11 cellular contexts compared by ENCODE assay signal in genomic region chr3:195556390-195556789, GRCh38. TPM values are rescaled to one million over a fixed set of nuclear protein-coding genes. Genes with fewer than 3 reads are reported as not detected.
DNase-seq lines count a peak whose midpoint lies in the region; ATAC-seq, FAIRE-seq and TF ChIP-seq lines count a peak whose summit lies in the region.
"Had no signal": no experiment of that assay in that cellular context is flagged by ENCODE, and none has a peak within 500 bp of the region (broad histone marks: within the 10 kb centered on the region; RNA-seq: fewer than 3 reads in every experiment).

No MANE protein-coding gene starts in this region.

- SMC1A ChIA-PET in GM12878 (lab: Charles Lee; ENCODE audit: uncharacterized antibody, unreplicated experiment), result interaction anchor here (0.6 kb wide), 1 partner anchor 115 kb away, joined by 4 read pairs; no protein-coding TSS in a partner anchor

- 0 out of 2 replicates have a peak, but pooled peaks have one; percentile 20 for TF ChIP-seq RAD21 in GM12878 (IDR thresholded peaks at IDR 0.05; ENCODE audit: insufficient read depth, low read depth, low read length)

- no peak for TF ChIP-seq POLR2A in GM12878 (IDR thresholded peaks at IDR 0.05; ENCODE audit: low read depth, low read length)

- in situ Hi-C loops in GM12878 (cut with MboI), result no loop called here

- RAD21 ChIA-PET in GM12878 (lab: Charles Lee; ENCODE audit: unreplicated experiment), result interaction anchor here (1.0 to 1.1 kb wide), 2 partner anchors 13 to 285 kb away, joined by 3 read pairs; partner anchors contain the start of genes PPP1R2 and XXYLT1

- ATAC-seq in GM12878 (peak; percentile 49; the same call in 1 of the 3 replicates), HG03432 (IDR thresholded peaks at IDR 0.05; ENCODE audit: unreplicated experiment) (no peak), HG03439 (IDR thresholded peaks at IDR 0.05; ENCODE audit: unreplicated experiment) (no peak)

- H2AFZ ChIP-seq in Karpas-422 (ENCODE audit: low read length), result no peak overlapping the region
- H2AFZ ChIP-seq in GM12878 (ENCODE audit: control insufficient read depth, low read depth, low read length), result no peak overlapping the region
- no peak overlapping the region for H2AFZ ChIP-seq in osteoblast (ENCODE audit: low read length)
- H2AFZ ChIP-seq: parathyroid adenoma had no signal

- peak; percentile 31 to 43 (median 32); a peak in 4 of 6 replicates for TF ChIP-seq CTCF in GM12878 (IDR thresholded peaks at IDR 0.05 in 2 of 3, conservative IDR thresholded peaks at IDR 0.05 in 1 of 3; ENCODE audit: control insufficient read depth in 2 of 3, extremely low read depth in 1 of 3, insufficient read depth in 1 of 3, low read depth in 3 of 3, low read length in 3 of 3)
- peak; percentile 45 for TF ChIP-seq CTCF in osteoblast (IDR thresholded peaks at IDR 0.05; ENCODE audit: extremely low read depth, low read depth, low read length)

- no peak overlapping the region for H3K27ac ChIP-seq in Karpas-422 (ENCODE audit: low read length)
- no peak overlapping the region for H3K27ac ChIP-seq in GM12878 (ENCODE audit: control insufficient read depth, insufficient read depth)
- H3K27ac ChIP-seq in osteoblast (ENCODE audit: low read depth, low read length), result no peak overlapping the region
- H3K27ac ChIP-seq: parathyroid adenoma, thoracic aorta had no signal

- H4K20me1 ChIP-seq in Karpas-422 (ENCODE audit: insufficient read depth, low read depth, low read length), result no peaks in the 10 kb centered on the region
- no peaks in the 10 kb centered on the region for H4K20me1 ChIP-seq in GM12878 (ENCODE audit: control insufficient read depth, insufficient read depth)
- no peaks in the 10 kb centered on the region for H4K20me1 ChIP-seq in osteoblast (ENCODE audit: insufficient read depth, low read length)

- peaks cover 11% of the 10 kb centered on the region for H3K4me1 ChIP-seq in Karpas-422 (ENCODE audit: low read length)
- H3K4me1 ChIP-seq in GM12878 (ENCODE audit: control insufficient read depth, insufficient read depth, low read length), result no peaks in the 10 kb centered on the region
- H3K4me1 ChIP-seq in osteoblast (ENCODE audit: insufficient read depth, low read length), result no peaks in the 10 kb centered on the region
- H3K4me1 ChIP-seq: parathyroid adenoma had no signal

- no peaks in the 10 kb centered on the region for H3K79me2 ChIP-seq in Karpas-422 (ENCODE audit: low read length)
- H3K79me2 ChIP-seq in GM12878 (ENCODE audit: control insufficient read depth, insufficient read depth, low read length), result no peaks in the 10 kb centered on the region
- H3K79me2 ChIP-seq in osteoblast (ENCODE audit: insufficient read depth, low read length), result no peaks in the 10 kb centered on the region
- H3K79me2 ChIP-seq: parathyroid adenoma had no signal

- DNase-seq in NCI-H146 (lab: John Stamatoyannopoulos, UW), result peak; percentile 69
- no peak for DNase-seq in NCI-H146 treated with DMSO at 0.1 percent for 48 hours (lab: John Stamatoyannopoulos, UW; ENCODE audit: unreplicated experiment)
- DNase-seq in Karpas-422, result peak; percentile 79
- no peak for DNase-seq in GM12878 (ENCODE audit: low read depth, low spot score)
- no peak for DNase-seq in osteoblast (ENCODE audit: insufficient read length, low spot score, missing footprints)
- DNase-seq in NCI-H1436 (lab: John Stamatoyannopoulos, UW), result no peak
- DNase-seq: activated B cell treated with CpG ODN at 0.5 μM for 24 hours had no signal

- H3K9ac ChIP-seq in Karpas-422 (ENCODE audit: low read length) (no peak overlapping the region), GM12878 (ENCODE audit: control insufficient read depth, insufficient read depth, low read length) (no peak overlapping the region)
- H3K9ac ChIP-seq: parathyroid adenoma had no signal

- POLR2A ChIA-PET in GM12878 (lab: Charles Lee), result interaction anchor here (1.3 kb wide), 1 partner anchor 116 kb away, joined by 3 read pairs; no protein-coding TSS in a partner anchor

- no TSS peak for BruUV-seq in GM12878 (replicated peaks; lab: Mats Ljungman, UMichigan)

- intact Hi-C loops in GM12878 (cut with micrococcal nuclease; ENCODE audit: unreplicated experiment), result no loop called here

- no peaks in the 10 kb centered on the region for H3K9me3 ChIP-seq in Karpas-422 (ENCODE audit: low read length)
- no peaks in the 10 kb centered on the region for H3K9me3 ChIP-seq in GM12878 (replicated peaks; ENCODE audit: control insufficient read depth, insufficient read depth, low read length)
- H3K9me3 ChIP-seq in osteoblast (ENCODE audit: low read depth, low read length), result no peaks in the 10 kb centered on the region
- H3K9me3 ChIP-seq: thoracic aorta had no signal

- H3K36me3 ChIP-seq in Karpas-422 (ENCODE audit: insufficient read depth, low read length) (no peaks in the 10 kb centered on the region), GM12878 (ENCODE audit: control insufficient read depth in 2 of 2, insufficient read depth in 2 of 2, low read length in 1 of 2) (no peaks in the 10 kb centered on the region), osteoblast (ENCODE audit: insufficient read depth, low read length) (no peaks in the 10 kb centered on the region)
- H3K36me3 ChIP-seq: thoracic aorta had no signal

- CTCF ChIA-PET in GM12878 (lab: Yijun Ruan, JAX), result interaction anchor here (0.8 to 1.6 kb wide), 5 partner anchors 11 to 32 kb away, joined by 3 to 7 read pairs (median 3); partner anchors contain the start of gene PPP1R2

- WGBS in GM12878 (ENCODE audit: insufficient coverage, insufficient replicate concordance, low lambda C conversion rate, missing lambda C conversion rate), result 64% methylated on average over 10 of the region's 10 CpGs

- no peak overlapping the region for H3K4me2 ChIP-seq in Karpas-422 (ENCODE audit: low read depth, low read length, poor library complexity, severe bottlenecking)
- H3K4me2 ChIP-seq in GM12878 (ENCODE audit: control insufficient read depth, insufficient read depth), result no peak overlapping the region
- H3K4me2 ChIP-seq in osteoblast (ENCODE audit: insufficient read depth, low read length), result no peak overlapping the region

- H3K9me2 ChIP-seq in Karpas-422 (replicated peaks; ENCODE audit: insufficient read depth, low read length), result no peaks in the 10 kb centered on the region

- no peak for TF ChIP-seq EP300 in GM12878 (IDR thresholded peaks at IDR 0.05; ENCODE audit: borderline replicate concordance in 1 of 2, control insufficient read depth in 1 of 2, low read depth in 2 of 2, low read length in 2 of 2)

- H3K4me3 ChIP-seq in Karpas-422 (ENCODE audit: low read length) (no peak overlapping the region), GM12878 (no peak overlapping the region), osteoblast (ENCODE audit: insufficient read depth, low read length) (no peak overlapping the region)
- H3K4me3 ChIP-seq: thoracic aorta had no signal

- no peak for FAIRE-seq in GM12878 (lab: Jason Lieb, UNC)

- no peaks in the 10 kb centered on the region for H3K27me3 ChIP-seq in Karpas-422 (ENCODE audit: low read length)
- no peaks in the 10 kb centered on the region for H3K27me3 ChIP-seq in GM12878 (replicated peaks in 1 of 2; ENCODE audit: control insufficient read depth in 2 of 2, insufficient read depth in 2 of 2, low read length in 1 of 2)
- peaks cover 12% of the 10 kb centered on the region for H3K27me3 ChIP-seq in osteoblast (ENCODE audit: insufficient read depth, low read length)

RNA-seq across cellular contexts. Expression of gene PPP1R2, which starts 13.3 kb away (rescaled TPM):
- total RNA-seq in Karpas-422 (2014; rRNA removed; shearing (Covaris generic); ENCODE audit: low replicate concordance), result 236 and 248 TPM in 2 replicates
- 67.5 and 70.0 TPM in 2 replicates for total RNA-seq in GM12878 (2013; cell fraction: nucleolus; rRNA removed)
- total RNA-seq in GM12878 (2014; rRNA removed), result 97.5 and 116 TPM in 2 replicates
- total RNA-seq in GM12878 (2014; rRNA removed; fragmentation: Illumina TruSeq; extraction: Trizol), result 49.1 and 50.4 TPM in 2 replicates
- total RNA-seq in GM12878 (2021), result 44.7 and 45.1 TPM in 2 replicates
- 45.4 TPM for polyA plus RNA-seq in GM12878 (2011; ENCODE audit: low read depth)
- 60.3 and 67.0 TPM in 2 replicates for polyA plus RNA-seq in GM12878 (2011; rRNA removed)
- polyA plus RNA-seq in GM12878 (2011; cell fraction: cytosol; rRNA removed), result 22.5 and 61.3 TPM in 2 replicates
- polyA plus RNA-seq in GM12878 (2011; cell fraction: nucleus; rRNA removed), result 30.7 and 31.6 TPM in 2 replicates
- polyA plus RNA-seq in GM12878 (2012), result 27.1 and 43.5 TPM in 2 replicates
- 38.8 and 68.6 TPM in 2 replicates for polyA plus RNA-seq in GM12878 (2014; fragmentation: Illumina TruSeq; extraction: Trizol)
- polyA plus RNA-seq in GM12878 (2014; fragmentation: Nextera tagmentation; extraction: Ambion mirVana), result 10 to 100 TPM; 10.5 to 22.7 TPM
- polyA plus RNA-seq in GM12878 (2014; rRNA removed), result 26.6 and 42.3 TPM in 2 replicates
- 10 to 100 TPM; 88.6 to 96.1 TPM for polyA plus RNA-seq in GM12878 (2016; fragmentation: Nextera tagmentation; extraction: Ambion mirVana)
- polyA minus RNA-seq in GM12878 (2011; rRNA and poly(A)+ RNA removed), result 26.1 and 27.0 TPM in 2 replicates
- 20.7 and 22.4 TPM in 2 replicates for polyA minus RNA-seq in GM12878 (2011; cell fraction: cytosol; rRNA and poly(A)+ RNA removed)
- 39.8 and 57.0 TPM in 2 replicates for polyA minus RNA-seq in GM12878 (2011; cell fraction: nucleus; rRNA and poly(A)+ RNA removed)
- total RNA-seq in osteoblast, result 89.3 and 203 TPM in 2 replicates

RNA-seq across cellular contexts. Expression of gene APOD, which starts 27.4 kb away (rescaled TPM):
- total RNA-seq in Karpas-422 (2014; rRNA removed; shearing (Covaris generic); ENCODE audit: low replicate concordance), result 0.18 TPM in 1 of 2 replicates, not detected in the other
- total RNA-seq in GM12878 (2013; cell fraction: nucleolus; rRNA removed), result not detected in 2 replicates
- total RNA-seq in GM12878 (2014; rRNA removed) (0.06 TPM in 1 of 2 replicates, not detected in the other), GM12878 (2014; rRNA removed; fragmentation: Illumina TruSeq; extraction: Trizol) (not detected in 2 replicates), GM12878 (2021) (not detected in 2 replicates), osteoblast (0.88 and 1.4 TPM in 2 replicates)
- not detected for polyA plus RNA-seq in GM12878 (2011; ENCODE audit: low read depth)
- polyA plus RNA-seq in GM12878 (2011; rRNA removed) (0.35 and 0.48 TPM in 2 replicates), GM12878 (2014; fragmentation: Illumina TruSeq; extraction: Trizol) (0.12 TPM in 1 of 2 replicates, not detected in the other), GM12878 (2014; fragmentation: Nextera tagmentation; extraction: Ambion mirVana) (under 1 TPM; 0.31 to 0.47 TPM), GM12878 (2014; rRNA removed) (not detected in 2 replicates), GM12878 (2016; fragmentation: Nextera tagmentation; extraction: Ambion mirVana) (under 1 TPM; 0.58 to 0.77 TPM)
- polyA plus RNA-seq in GM12878 (2011; cell fraction: cytosol; rRNA removed), result 0.25 and 0.39 TPM in 2 replicates
- not detected in 2 replicates for polyA plus RNA-seq in GM12878 (2011; cell fraction: nucleus; rRNA removed)
- polyA plus RNA-seq in GM12878 (2012), result 0.45 and 0.73 TPM in 2 replicates
- polyA minus RNA-seq in GM12878 (2011; rRNA and poly(A)+ RNA removed), result 0.37 and 1.2 TPM in 2 replicates
- not detected in 2 replicates for polyA minus RNA-seq in GM12878 (2011; cell fraction: cytosol; rRNA and poly(A)+ RNA removed)
- polyA minus RNA-seq in GM12878 (2011; cell fraction: nucleus; rRNA and poly(A)+ RNA removed), result not detected in 2 replicates

Comparison
In these comparisons a context has a peak if more than half of its experiments do, and no peak if none do; other contexts are left out.
1. DNase-seq: peak in NCI-H146 (single experiment) and Karpas-422 (single experiment); none in NCI-H146 treated with DMSO at 0.1 percent for 48 hours (single experiment), GM12878 (single experiment), osteoblast (single experiment) and NCI-H1436 (single experiment).